8 cellular contexts compared by ENCODE assay signal in genomic region chr1:235328271-235329138, GRCh38.
A peak's percentile ranks its signal among the peaks of the same experiment; 100 is the strongest.
DNase-seq lines count a peak whose midpoint lies in the region; ATAC-seq lines count a peak whose summit lies in the region.

TSS of gene GGPS1 (plus strand) at chr1:235328570. CDS start at chr1:235335265, 6,695 bp downstream.

- peak; percentile 64 for ATAC-seq in HG02588 (IDR thresholded peaks at IDR 0.05; ENCODE audit: unreplicated experiment)

- H3K4me3 ChIP-seq in GM08714 (ENCODE audit: low read length) = peak within 1 kb of the TSS; percentile 95
- H3K4me3 ChIP-seq in SK-N-MC = peak within 1 kb of the TSS; percentile 98

- H3K36me3 Mint-ChIP-seq in activated naive CD4-positive, alpha-beta T cell treated with anti-CD3 and anti-CD28 coated beads, Interleukin-2, amount 10 ng/mL, durations not matched to agents 7 days and 5 days = peaks cover 26% of the 10 kb centered on the region

- H3K9me3 ChIP-seq in SK-N-MC (ENCODE audit: low read depth, low read length) = no peaks in the 10 kb centered on the region

- no peaks in the 10 kb centered on the region for H3K27me3 Mint-ChIP-seq in activated naive CD4-positive, alpha-beta T cell treated with anti-CD3 and anti-CD28 coated beads, Interleukin-2, amount 10 ng/mL, durations not matched to agents 7 days and 5 days

- H3K27ac Mint-ChIP-seq in activated naive CD4-positive, alpha-beta T cell treated with anti-CD3 and anti-CD28 coated beads, Interleukin-2, amount 10 ng/mL, durations not matched to agents 7 days and 5 days = no peak within 1 kb of the TSS

- DNase-seq in NCI-H1048 (lab: John Stamatoyannopoulos, UW) (peak; percentile 100), SK-N-MC (ENCODE audit: low read depth, low spot score) (peak; percentile 100), germinal center (ENCODE audit: low spot score) (peak; percentile 94), non-pigmented ciliary epithelial cell (ENCODE audit: low read depth) (peak; percentile 99), substantia nigra (lab: John Stamatoyannopoulos, UW) (peak; percentile 89 to 99 (median 97))
- peak; percentile 98 for DNase-seq in activated naive CD4-positive, alpha-beta T cell treated with anti-CD3 and anti-CD28 coated beads, Interleukin-2, amount 10 ng/mL, durations not matched to agents 7 days and 5 days

- H3K4me1 Mint-ChIP-seq in activated naive CD4-positive, alpha-beta T cell treated with anti-CD3 and anti-CD28 coated beads, Interleukin-2, amount 10 ng/mL, durations not matched to agents 7 days and 5 days = peaks cover 21% of the 10 kb centered on the region

- no peaks in the 10 kb centered on the region for H3K9me3 Mint-ChIP-seq in activated naive CD4-positive, alpha-beta T cell treated with anti-CD3 and anti-CD28 coated beads, Interleukin-2, amount 10 ng/mL, durations not matched to agents 7 days and 5 days

- H3K36me3 ChIP-seq in SK-N-MC (ENCODE audit: insufficient read depth, low read length) = peaks cover 19% of the 10 kb centered on the region; the same call in 1 of the 2 replicates

- CTCF ChIA-PET in activated naive CD4-positive, alpha-beta T cell treated with anti-CD3 and anti-CD28 coated beads, Interleukin-2, amount 10 ng/mL, durations not matched to agents 7 days and 5 days (lab: Charles Lee) = interaction anchor here (0.6 to 1.6 kb wide), 4 partner anchors 26 to 75 kb away, joined by 3 to 5 read pairs (median 3); no protein-coding TSS in a partner anchor

- H3K27ac ChIP-seq in SK-N-MC = peak within 1 kb of the TSS; percentile 98
- H3K27ac ChIP-seq in substantia nigra (ENCODE audit: low read depth, low read length, poor library complexity, severe bottlenecking) = peak within 1 kb of the TSS; percentile 98

- H3K4me3 Mint-ChIP-seq in activated naive CD4-positive, alpha-beta T cell treated with anti-CD3 and anti-CD28 coated beads, Interleukin-2, amount 10 ng/mL, durations not matched to agents 7 days and 5 days = no peak within 1 kb of the TSS

- peak within 1 kb of the TSS; percentile 97 for H3K9ac ChIP-seq in SK-N-MC (ENCODE audit: insufficient read length)

Comparison
In these comparisons a context has a peak if more than half of its experiments do, and no peak if none do; other contexts are left out.
1. Peak in every context shown above with its lines: DNase-seq, ATAC-seq, H3K4me3 ChIP-seq and H3K27ac ChIP-seq.